Comparison of ENCODE assay signal across 1 cellular context in the genomic region with DNA sequence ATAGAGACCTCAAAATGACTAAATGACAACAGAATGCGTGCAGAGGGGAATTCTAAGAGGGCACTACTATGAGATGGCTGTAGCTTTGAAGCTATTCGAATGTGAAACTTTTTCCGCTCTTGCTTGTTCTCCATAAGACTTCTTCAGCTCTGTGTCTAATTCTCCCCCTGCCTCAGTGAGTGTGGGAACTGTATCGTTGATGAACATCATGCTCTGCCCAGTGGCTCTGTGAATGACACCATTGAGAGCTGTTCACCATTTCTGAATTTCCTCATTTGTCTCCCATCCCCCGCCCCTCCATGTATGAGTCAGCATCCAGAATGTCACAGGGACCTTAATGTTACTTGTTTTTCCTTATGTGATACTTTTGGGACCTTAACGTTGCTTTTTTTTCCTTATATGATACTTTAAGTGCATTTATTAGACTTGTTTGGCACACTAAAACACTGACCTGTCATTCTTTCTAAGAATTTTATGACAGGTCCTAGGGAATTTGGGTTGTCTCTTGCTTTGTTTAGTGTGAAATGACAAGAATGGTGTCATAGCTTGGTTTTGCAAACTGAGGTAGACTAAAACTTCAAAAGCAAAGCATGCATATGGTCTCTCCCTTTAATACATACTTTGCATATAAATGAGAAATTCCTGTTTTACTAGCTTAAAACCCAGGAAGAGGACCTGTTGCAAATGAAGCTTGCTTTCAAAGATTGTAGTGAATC.
TF ChIP-seq lines count a peak whose summit lies in the region.

No MANE protein-coding gene starts in this region.

TF ChIP-seq in A549, 52 proteins besides CTCF, POLR2A, EP300 and RAD21 (continued from another document):
- TF ChIP-seq MAFK (IDR thresholded peaks at IDR 0.05; ENCODE audit: partially characterized antibody) (peak; percentile 53), CBX8 (IDR thresholded peaks at IDR 0.05) (no peak), ZSCAN20 (CRISPR knock-in tag; IDR thresholded peaks at IDR 0.05) (no peak), HOXA7 (CRISPR knock-in tag; IDR thresholded peaks at IDR 0.05) (0 out of 2 replicates have a peak, but pooled peaks have one; percentile 31), FOSL2 (IDR thresholded peaks at IDR 0.05) (0 out of 2 replicates have a peak, but pooled peaks have one; percentile 18), FOSL2 (CRISPR knock-in tag; IDR thresholded peaks at IDR 0.05) (peak; percentile 78), NR3C1 (IDR thresholded peaks at IDR 0.05) (no peak), KDM1A (IDR thresholded peaks at IDR 0.05; ENCODE audit: low read depth) (no peak), ZC3H11A (IDR thresholded peaks at IDR 0.05) (no peak), FOXS1 (CRISPR knock-in tag; IDR thresholded peaks at IDR 0.05) (no peak), HDAC2 (IDR thresholded peaks at IDR 0.05) (no peak), RARB (CRISPR knock-in tag; IDR thresholded peaks at IDR 0.05) (no peak), KDM5A (IDR thresholded peaks at IDR 0.05) (no peak), EHF (CRISPR knock-in tag; IDR thresholded peaks at IDR 0.05) (no peak), JUNB (IDR thresholded peaks at IDR 0.05) (no peak), RNF2 (IDR thresholded peaks at IDR 0.05; ENCODE audit: borderline replicate concordance, low read depth) (no peak), TFCP2L1 (CRISPR knock-in tag; IDR thresholded peaks at IDR 0.05) (no peak), FOSB (CRISPR knock-in tag; IDR thresholded peaks at IDR 0.05) (0 out of 2 replicates have a peak, but pooled peaks have one; percentile 64), ZNF302 (CRISPR knock-in tag; IDR thresholded peaks at IDR 0.05) (no peak), MYC (IDR thresholded peaks at IDR 0.05; ENCODE audit: borderline replicate concordance, low read length) (no peak), ZFP36 (IDR thresholded peaks at IDR 0.05; ENCODE audit: borderline replicate concordance, partially characterized antibody) (no peak)
- TF ChIP-seq, protein P1, sequence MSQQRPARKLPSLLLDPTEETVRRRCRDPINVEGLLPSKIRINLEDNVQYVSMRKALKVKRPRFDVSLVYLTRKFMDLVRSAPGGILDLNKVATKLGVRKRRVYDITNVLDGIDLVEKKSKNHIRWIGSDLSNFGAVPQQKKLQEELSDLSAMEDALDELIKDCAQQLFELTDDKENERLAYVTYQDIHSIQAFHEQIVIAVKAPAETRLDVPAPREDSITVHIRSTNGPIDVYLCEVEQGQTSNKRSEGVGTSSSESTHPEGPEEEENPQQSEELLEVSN (IDR thresholded peaks at IDR 0.05; ENCODE audit: borderline replicate concordance, low read depth): no peak
- TF ChIP-seq, protein P2, sequence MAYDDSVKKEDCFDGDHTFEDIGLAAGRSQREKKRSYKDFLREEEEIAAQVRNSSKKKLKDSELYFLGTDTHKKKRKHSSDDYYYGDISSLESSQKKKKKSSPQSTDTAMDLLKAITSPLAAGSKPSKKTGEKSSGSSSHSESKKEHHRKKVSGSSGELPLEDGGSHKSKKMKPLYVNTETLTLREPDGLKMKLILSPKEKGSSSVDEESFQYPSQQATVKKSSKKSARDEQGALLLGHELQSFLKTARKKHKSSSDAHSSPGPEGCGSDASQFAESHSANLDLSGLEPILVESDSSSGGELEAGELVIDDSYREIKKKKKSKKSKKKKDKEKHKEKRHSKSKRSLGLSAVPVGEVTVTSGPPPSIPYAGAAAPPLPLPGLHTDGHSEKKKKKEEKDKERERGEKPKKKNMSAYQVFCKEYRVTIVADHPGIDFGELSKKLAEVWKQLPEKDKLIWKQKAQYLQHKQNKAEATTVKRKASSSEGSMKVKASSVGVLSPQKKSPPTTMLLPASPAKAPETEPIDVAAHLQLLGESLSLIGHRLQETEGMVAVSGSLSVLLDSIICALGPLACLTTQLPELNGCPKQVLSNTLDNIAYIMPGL (CRISPR knock-in tag; IDR thresholded peaks at IDR 0.05; ENCODE audit: borderline replicate concordance): no peak
- TF ChIP-seq, protein P3, sequence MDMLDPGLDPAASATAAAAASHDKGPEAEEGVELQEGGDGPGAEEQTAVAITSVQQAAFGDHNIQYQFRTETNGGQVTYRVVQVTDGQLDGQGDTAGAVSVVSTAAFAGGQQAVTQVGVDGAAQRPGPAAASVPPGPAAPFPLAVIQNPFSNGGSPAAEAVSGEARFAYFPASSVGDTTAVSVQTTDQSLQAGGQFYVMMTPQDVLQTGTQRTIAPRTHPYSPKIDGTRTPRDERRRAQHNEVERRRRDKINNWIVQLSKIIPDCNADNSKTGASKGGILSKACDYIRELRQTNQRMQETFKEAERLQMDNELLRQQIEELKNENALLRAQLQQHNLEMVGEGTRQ (IDR thresholded peaks at IDR 0.05): no peak
- TF ChIP-seq, protein P4, sequence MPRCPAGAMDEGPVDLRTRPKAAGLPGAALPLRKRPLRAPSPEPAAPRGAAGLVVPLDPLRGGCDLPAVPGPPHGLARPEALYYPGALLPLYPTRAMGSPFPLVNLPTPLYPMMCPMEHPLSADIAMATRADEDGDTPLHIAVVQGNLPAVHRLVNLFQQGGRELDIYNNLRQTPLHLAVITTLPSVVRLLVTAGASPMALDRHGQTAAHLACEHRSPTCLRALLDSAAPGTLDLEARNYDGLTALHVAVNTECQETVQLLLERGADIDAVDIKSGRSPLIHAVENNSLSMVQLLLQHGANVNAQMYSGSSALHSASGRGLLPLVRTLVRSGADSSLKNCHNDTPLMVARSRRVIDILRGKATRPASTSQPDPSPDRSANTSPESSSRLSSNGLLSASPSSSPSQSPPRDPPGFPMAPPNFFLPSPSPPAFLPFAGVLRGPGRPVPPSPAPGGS (IDR thresholded peaks at IDR 0.05): no peak
- TF ChIP-seq, protein P5, sequence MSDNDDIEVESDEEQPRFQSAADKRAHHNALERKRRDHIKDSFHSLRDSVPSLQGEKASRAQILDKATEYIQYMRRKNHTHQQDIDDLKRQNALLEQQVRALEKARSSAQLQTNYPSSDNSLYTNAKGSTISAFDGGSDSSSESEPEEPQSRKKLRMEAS (IDR thresholded peaks at IDR 0.05): no peak
- TF ChIP-seq, protein P6, sequence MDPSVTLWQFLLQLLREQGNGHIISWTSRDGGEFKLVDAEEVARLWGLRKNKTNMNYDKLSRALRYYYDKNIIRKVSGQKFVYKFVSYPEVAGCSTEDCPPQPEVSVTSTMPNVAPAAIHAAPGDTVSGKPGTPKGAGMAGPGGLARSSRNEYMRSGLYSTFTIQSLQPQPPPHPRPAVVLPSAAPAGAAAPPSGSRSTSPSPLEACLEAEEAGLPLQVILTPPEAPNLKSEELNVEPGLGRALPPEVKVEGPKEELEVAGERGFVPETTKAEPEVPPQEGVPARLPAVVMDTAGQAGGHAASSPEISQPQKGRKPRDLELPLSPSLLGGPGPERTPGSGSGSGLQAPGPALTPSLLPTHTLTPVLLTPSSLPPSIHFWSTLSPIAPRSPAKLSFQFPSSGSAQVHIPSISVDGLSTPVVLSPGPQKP (IDR thresholded peaks at IDR 0.05; ENCODE audit: low read depth, low read length): no peak
